In genomic region chr9:14993891-14994554, GRCh38 we compare ENCODE assay signal across 8 cellular contexts.
DNase-seq lines count a peak whose midpoint lies in the region; ATAC-seq and TF ChIP-seq lines count a peak whose summit lies in the region.

No MANE protein-coding gene starts in this region.

- H3K36me3 ChIP-seq in brain microvascular endothelial cell (replicated peaks) (no peaks in the 10 kb centered on the region), muscle layer of duodenum (ENCODE audit: control insufficient read depth in 1 of 2, insufficient read depth in 2 of 2, low read length in 2 of 2) (no peaks in the 10 kb centered on the region)

- peak overlapping the region; percentile 71 for H3K4me3 ChIP-seq in brain microvascular endothelial cell (ENCODE audit: low read depth, low read length)
- H3K4me3 ChIP-seq in muscle layer of duodenum (ENCODE audit: low read depth in 1 of 2, low read length in 2 of 2), result peak overlapping the region; percentile 74 to 80
- no peak overlapping the region for H3K4me3 ChIP-seq in lower leg skin (ENCODE audit: low read depth, poor library complexity, severe bottlenecking)

- H3K27me3 Mint-ChIP-seq in stimulated activated naive CD8-positive, alpha-beta T cell treated with anti-CD3 and anti-CD28 coated beads, Interleukin-15, Interleukin-2, amounts not matched to agents 100 ng/mL and 50 ng/mL, for 24 hours, result peaks cover 15% of the 10 kb centered on the region

- peaks cover 26% of the 10 kb centered on the region for H3K4me1 Mint-ChIP-seq in stimulated activated naive CD8-positive, alpha-beta T cell treated with anti-CD3 and anti-CD28 coated beads, Interleukin-15, Interleukin-2, amounts not matched to agents 100 ng/mL and 50 ng/mL, for 24 hours (ENCODE audit: low read depth)

- H3K9me3 ChIP-seq in muscle layer of duodenum (ENCODE audit: control insufficient read depth in 1 of 2, low read length in 2 of 2), result no peaks in the 10 kb centered on the region

- intact Hi-C loops in lower leg skin (cut with DNase I; ENCODE audit: low total_unique reads), result no loop called here

- H3K27me3 ChIP-seq in brain microvascular endothelial cell (replicated peaks) (no peaks in the 10 kb centered on the region), muscle layer of duodenum (ENCODE audit: low read depth, low read length) (no peaks in the 10 kb centered on the region)

- H3K36me3 Mint-ChIP-seq in stimulated activated naive CD8-positive, alpha-beta T cell treated with anti-CD3 and anti-CD28 coated beads, Interleukin-15, Interleukin-2, amounts not matched to agents 100 ng/mL and 50 ng/mL, for 24 hours (ENCODE audit: low read depth), result no peaks in the 10 kb centered on the region

- no peak for DNase-seq in stimulated activated naive CD8-positive, alpha-beta T cell treated with anti-CD3 and anti-CD28 coated beads, Interleukin-15, Interleukin-2, amounts not matched to agents 100 U/mL and 50 U/mL, for 24 hours
- DNase-seq in brain microvascular endothelial cell (no peak), retina (no peak), lower leg skin (ENCODE audit: low spot score in 2 of 2) (no peak)
- DNase-seq in stimulated activated CD4-positive, alpha-beta T cell treated with anti-CD3 and anti-CD28 coated beads, Interleukin-1b, Interleukin-23, amount 100 ng/mL, for 48 hours, result no peak

- H3K27ac Mint-ChIP-seq in stimulated activated naive CD8-positive, alpha-beta T cell treated with anti-CD3 and anti-CD28 coated beads, Interleukin-15, Interleukin-2, amounts not matched to agents 100 ng/mL and 50 ng/mL, for 24 hours, result no peak overlapping the region

- WGBS in lower leg skin, 2 donors, result 67 to 69% methylated on average over 9 of the region's 9 CpGs

- no peak for TF ChIP-seq POLR2A in lower leg skin (IDR thresholded peaks at IDR 0.05)

- in situ Hi-C loops in brain microvascular endothelial cell (cut with HindIII; ENCODE audit: low pct_ligation_motif_present, low sequenced_read_pairs), result no loop called here

- no peaks in the 10 kb centered on the region for H3K4me1 ChIP-seq in muscle layer of duodenum (ENCODE audit: control insufficient read depth in 1 of 2, insufficient read depth in 2 of 2, low read length in 2 of 2)

- peak overlapping the region; percentile 79 for H3K4me3 Mint-ChIP-seq in stimulated activated naive CD8-positive, alpha-beta T cell treated with anti-CD3 and anti-CD28 coated beads, Interleukin-15, Interleukin-2, amounts not matched to agents 100 ng/mL and 50 ng/mL, for 24 hours

- no peak for TF ChIP-seq CTCF in brain microvascular endothelial cell (IDR thresholded peaks at IDR 0.05; ENCODE audit: low read depth, low read length, missing control alignments)
- no peak for TF ChIP-seq CTCF in lower leg skin (IDR thresholded peaks at IDR 0.05)

- peaks cover 5% of the 10 kb centered on the region for H3K9me3 Mint-ChIP-seq in stimulated activated naive CD8-positive, alpha-beta T cell treated with anti-CD3 and anti-CD28 coated beads, Interleukin-15, Interleukin-2, amounts not matched to agents 100 ng/mL and 50 ng/mL, for 24 hours

- H3K27ac ChIP-seq in brain microvascular endothelial cell, result no peak overlapping the region
- no peak overlapping the region for H3K27ac ChIP-seq in muscle layer of duodenum (ENCODE audit: low read length)

- ATAC-seq in stimulated activated naive CD8-positive, alpha-beta T cell treated with anti-CD3 and anti-CD28 coated beads, Interleukin-15, Interleukin-2, amounts not matched to agents 100 U/mL and 50 U/mL, for 24 hours, result no peak
- no peak for ATAC-seq in GM19328 (IDR thresholded peaks at IDR 0.05; ENCODE audit: unreplicated experiment)
